ENCODE assay signal across 1 cellular context in genomic region chr5:133261993-133262392, GRCh38.
TF ChIP-seq lines count a peak whose summit lies in the region.

No MANE protein-coding gene starts in this region.

TF ChIP-seq in GM23338, 12 proteins besides CTCF, POLR2A, EP300 and RAD21 (continued from another document):
- TF ChIP-seq REST (IDR thresholded peaks at IDR 0.05; ENCODE audit: unreplicated experiment) (no peak), EZH2phosphoT487 (IDR thresholded peaks at IDR 0.05; ENCODE audit: unreplicated experiment) (no peak), ZNF462 (CRISPR knock-in tag; IDR thresholded peaks at IDR 0.05) (no peak)
